ENCODE assay signal across 13 cellular contexts in genomic region chr2:176123847-176124273, GRCh38. TPM values are rescaled to one million over a fixed set of nuclear protein-coding genes. Genes with fewer than 3 reads are reported as not detected.
DNase-seq lines count a peak whose midpoint lies in the region; ATAC-seq, FAIRE-seq and TF ChIP-seq lines count a peak whose summit lies in the region.
"Had no signal": no experiment of that assay in that cellular context is flagged by ENCODE, and none has a peak within 500 bp of the region (broad histone marks: within the 10 kb centered on the region; RNA-seq: fewer than 3 reads in every experiment).

No MANE protein-coding gene starts in this region.

- WGBS in urinary bladder: 79% methylated on average over 21 of the region's 21 CpGs

- H3K9ac ChIP-seq in astrocyte (ENCODE audit: low read length): no peak overlapping the region

- no peaks in the 10 kb centered on the region for H3K79me2 ChIP-seq in astrocyte (ENCODE audit: insufficient read depth, low read length)
- H3K79me2 ChIP-seq in PC-9 (ENCODE audit: low read depth): no peaks in the 10 kb centered on the region

- no peak for FAIRE-seq in astrocyte (lab: Jason Lieb, UNC)

- H4K20me1 ChIP-seq in astrocyte (ENCODE audit: insufficient read depth, low read length) (no peaks in the 10 kb centered on the region), PC-9 (ENCODE audit: insufficient read depth) (no peaks in the 10 kb centered on the region)

- no peak for DNase-seq in activated naive CD4-positive, alpha-beta T cell treated with Interleukin-2 at 50 U/mL for 16 hours
- DNase-seq in astrocyte (ENCODE audit: low read depth) (no peak), naive B cell (no peak), amygdala (lab: John Stamatoyannopoulos, UW) (no peak), PC-9 (no peak)
- DNase-seq: AML-193; islet precursor cell; NCI-H1436 treated with DMSO at 0.1 percent for 48 hours; stimulated activated CD4-positive, alpha-beta T cell treated with anti-CD3 and anti-CD28 coated beads, Interleukin-2, amount 100 ng/mL, for 48 hours had no signal

- H3K27ac ChIP-seq in astrocyte (ENCODE audit: low read depth, low read length) (no peak overlapping the region), urinary bladder (ENCODE audit: low read depth) (no peak overlapping the region), PC-9 (no peak overlapping the region)

- ATAC-seq in naive B cell (ENCODE audit: low read depth in 2 of 2): no peak
- ATAC-seq in GM21786 (IDR thresholded peaks at IDR 0.05; ENCODE audit: unreplicated experiment): no peak

- TF ChIP-seq CTCF in astrocyte (IDR thresholded peaks at IDR 0.05; ENCODE audit: insufficient read depth, low read depth, low read length) (no peak), PC-9 (conservative IDR thresholded peaks at IDR 0.05) (no peak)

- BruUV-seq in PC-9 (replicated peaks; lab: Mats Ljungman, UMichigan): no TSS peak

- CTCF ChIA-PET in PC-9 (lab: Charles Lee): no interaction called here

- H3K36me3 ChIP-seq in astrocyte (ENCODE audit: insufficient read depth, low read length) (no peaks in the 10 kb centered on the region), urinary bladder (ENCODE audit: insufficient read depth) (no peaks in the 10 kb centered on the region), PC-9 (ENCODE audit: low read depth) (no peaks in the 10 kb centered on the region)

- peak overlapping the region; percentile 39 for H3K4me3 Mint-ChIP-seq in activated naive CD4-positive, alpha-beta T cell treated with anti-CD3 and anti-CD28 coated beads, Interleukin-2, amount 50 U/mL, for 24 hours
- H3K4me3 Mint-ChIP-seq in astrocyte (ENCODE audit: unreplicated experiment): no peak overlapping the region
- H3K4me3 Mint-ChIP-seq in naive B cell: peak overlapping the region in 7 of 8 donors; percentile 59 to 80 (median 70)

- H3K9me2 ChIP-seq in PC-9 (ENCODE audit: insufficient read depth): no peaks in the 10 kb centered on the region

- H3K4me3 ChIP-seq in astrocyte (ENCODE audit: insufficient read depth, low read depth, low read length): no peak overlapping the region
- peak overlapping the region; percentile 46 for H3K4me3 ChIP-seq in urinary bladder (ENCODE audit: low read depth, low read length)
- H3K4me3 ChIP-seq in PC-9: no peak overlapping the region

- H3K27me3 Mint-ChIP-seq in activated naive CD4-positive, alpha-beta T cell treated with anti-CD3 and anti-CD28 coated beads, Interleukin-2, amount 50 U/mL, for 24 hours: peaks cover 67% of the 10 kb centered on the region
- H3K27me3 Mint-ChIP-seq in astrocyte (ENCODE audit: low read depth, unreplicated experiment): peaks cover 75% of the 10 kb centered on the region
- peaks cover 72 to 78% (median 74%) of the 10 kb centered on the region in 3 donors for H3K27me3 Mint-ChIP-seq in naive B cell

- H3K4me1 Mint-ChIP-seq in activated naive CD4-positive, alpha-beta T cell treated with anti-CD3 and anti-CD28 coated beads, Interleukin-2, amount 50 U/mL, for 24 hours: peaks cover 16% of the 10 kb centered on the region
- H3K4me1 Mint-ChIP-seq in astrocyte (ENCODE audit: low read depth, unreplicated experiment) (peaks cover 3% of the 10 kb centered on the region), naive B cell (peaks cover 13 to 21% (median 19%) of the 10 kb centered on the region in 3 donors)

- H3K9me3 Mint-ChIP-seq in activated naive CD4-positive, alpha-beta T cell treated with anti-CD3 and anti-CD28 coated beads, Interleukin-2, amount 50 U/mL, for 24 hours: peaks cover 2% of the 10 kb centered on the region
- H3K9me3 Mint-ChIP-seq in astrocyte (ENCODE audit: unreplicated experiment): peaks cover 25% of the 10 kb centered on the region
- peaks cover 0 to 16% (median 3%) of the 10 kb centered on the region in 7 donors for H3K9me3 Mint-ChIP-seq in naive B cell

- H3F3A ChIP-seq in PC-9 (ENCODE audit: insufficient read depth, low read depth): no peaks in the 10 kb centered on the region

- H3K4me2 ChIP-seq in astrocyte (ENCODE audit: low read length) (no peak overlapping the region), PC-9 (no peak overlapping the region)

- peaks cover 8% of the 10 kb centered on the region for H3K4me1 ChIP-seq in astrocyte (ENCODE audit: insufficient read depth, low read length)
- H3K4me1 ChIP-seq in urinary bladder (ENCODE audit: insufficient read depth): no peaks in the 10 kb centered on the region
- no peaks in the 10 kb centered on the region for H3K4me1 ChIP-seq in PC-9 (replicated peaks; ENCODE audit: insufficient read depth)

- no peaks in the 10 kb centered on the region for H3K36me3 Mint-ChIP-seq in activated naive CD4-positive, alpha-beta T cell treated with anti-CD3 and anti-CD28 coated beads, Interleukin-2, amount 50 U/mL, for 24 hours
- H3K36me3 Mint-ChIP-seq in astrocyte (ENCODE audit: low read depth, unreplicated experiment) (peaks cover 2% of the 10 kb centered on the region), naive B cell (peaks cover 0 to 3% of the 10 kb centered on the region in 2 donors)

- H3K9me3 ChIP-seq in astrocyte (ENCODE audit: insufficient read depth, low read depth, low read length) (peaks cover 3% of the 10 kb centered on the region), PC-9 (ENCODE audit: insufficient read depth, low read depth) (no peaks in the 10 kb centered on the region)

- H3K27me3 ChIP-seq in astrocyte (ENCODE audit: insufficient read depth, low read length) (peaks cover 99% of the 10 kb centered on the region), PC-9 (ENCODE audit: insufficient read depth, low read depth) (peaks cover 54% of the 10 kb centered on the region)

- H2AFZ ChIP-seq in astrocyte (ENCODE audit: low read depth, low read length) (no peak overlapping the region), PC-9 (no peak overlapping the region)

- POLR2A ChIA-PET in PC-9 (lab: Charles Lee; ENCODE audit: unreplicated experiment): no interaction called here

- H3K27ac Mint-ChIP-seq in activated naive CD4-positive, alpha-beta T cell treated with anti-CD3 and anti-CD28 coated beads, Interleukin-2, amount 50 U/mL, for 24 hours: no peak overlapping the region
- H3K27ac Mint-ChIP-seq in astrocyte (ENCODE audit: unreplicated experiment): peak overlapping the region; percentile 31
- H3K27ac Mint-ChIP-seq in naive B cell: peak overlapping the region in 2 of 6 donors; percentile 63 to 94

- intact Hi-C loops in PC-9 (cut with micrococcal nuclease; ENCODE audit: unreplicated experiment): no loop called here

RNA-seq across cellular contexts. Expression of gene HOXD9, which starts 1.3 kb away (rescaled TPM):
- total RNA-seq in astrocyte (not detected in 2 replicates), urinary bladder (2.9 TPM), PC-9 (2021) (not detected in 2 replicates)
- polyA plus RNA-seq in naive B cell (ENCODE audit: low read depth in 6 of 6) (not detected), urinary bladder (5.6 TPM)

RNA-seq across cellular contexts. Expression of gene HOXD8, which starts 5.6 kb away (rescaled TPM):
- not detected in 2 replicates for total RNA-seq in astrocyte
- polyA plus RNA-seq in naive B cell (ENCODE audit: low read depth in 6 of 6): not detected
- total RNA-seq in urinary bladder: 12.3 TPM
- 7.0 TPM for polyA plus RNA-seq in urinary bladder
- 0.39 and 0.50 TPM in 2 replicates for total RNA-seq in PC-9 (2021)

RNA-seq across cellular contexts. Expression of gene HOXD10, which starts 7.3 kb away (rescaled TPM):
- total RNA-seq in astrocyte: not detected in 2 replicates
- polyA plus RNA-seq in naive B cell (ENCODE audit: low read depth in 6 of 6): not detected
- total RNA-seq in urinary bladder: 14.1 TPM
- 4.1 TPM for polyA plus RNA-seq in urinary bladder
- total RNA-seq in PC-9 (2021): not detected in 2 replicates

RNA-seq across cellular contexts. Expression of gene HOXD11, which starts 16.8 kb away (rescaled TPM):
- not detected in 2 replicates for total RNA-seq in astrocyte
- polyA plus RNA-seq in naive B cell (ENCODE audit: low read depth in 6 of 6): not detected
- total RNA-seq in urinary bladder: 6.0 TPM
- 3.3 TPM for polyA plus RNA-seq in urinary bladder
- not detected in 2 replicates for total RNA-seq in PC-9 (2021)

RNA-seq across cellular contexts. Expression of gene HOXD12, which starts 24.3 kb away (rescaled TPM):
- total RNA-seq in astrocyte (not detected in 2 replicates), urinary bladder (2.2 TPM), PC-9 (2021) (not detected in 2 replicates)
- polyA plus RNA-seq in naive B cell (ENCODE audit: low read depth in 6 of 6) (not detected), urinary bladder (0.09 TPM)
- total RNA-seq: HT1080 had no signal

Comparison
In these comparisons a context has a peak if more than half of its experiments do, and no peak if none do; other contexts are left out.
1. RNA of gene HOXD10, which starts 7.3 kb away (total RNA-seq): 14.1 TPM in urinary bladder (single experiment); not detected in astrocyte and not detected in PC-9; every median in the first group is over 10 times any median in the second.